Comparison of ENCODE assay signal across 14 cellular contexts in genomic region chr7:65390588-65390987, GRCh38. TPM values are rescaled to one million over a fixed set of nuclear protein-coding genes. Genes with fewer than 3 reads are reported as not detected.
DNase-seq lines count a peak whose midpoint lies in the region; ATAC-seq and TF ChIP-seq lines count a peak whose summit lies in the region.
"Had no signal": no experiment of that assay in that cellular context is flagged by ENCODE, and none has a peak within 500 bp of the region (broad histone marks: within the 10 kb centered on the region; RNA-seq: fewer than 3 reads in every experiment).

No MANE protein-coding gene starts in this region.

- intact Hi-C loops in right cardiac atrium (cut with DNase I) = no loop called here

- 82% methylated on average over 4 of the region's 4 CpGs for WGBS in right cardiac atrium

- H3K9me3 ChIP-seq in cardiac muscle cell (ENCODE audit: low read depth) = no peaks in the 10 kb centered on the region
- H3K9me3 ChIP-seq in right cardiac atrium (ENCODE audit: control insufficient read depth, low read length) = no peaks in the 10 kb centered on the region
- H3K9me3 ChIP-seq: Peyer's patch, psoas muscle had no signal

- no peaks in the 10 kb centered on the region for H3K27me3 ChIP-seq in cardiac muscle cell
- H3K27me3 ChIP-seq in right cardiac atrium (ENCODE audit: control insufficient read depth, insufficient read depth) = no peaks in the 10 kb centered on the region
- H3K27me3 ChIP-seq: Peyer's patch had no signal

- peaks cover 7% of the 10 kb centered on the region for H3K36me3 ChIP-seq in cardiac muscle cell

- DNase-seq in cardiac muscle cell (ENCODE audit: low read depth in 1 of 2, low spot score in 1 of 2) (no peak), right cardiac atrium (no peak), SW480 (ENCODE audit: low spot score) (peak; percentile 18), Ammon's horn (ENCODE audit: low spot score) (no peak), 8988T (no peak)
- DNase-seq: activated naive CD8-positive, alpha-beta T cell treated with anti-CD3 and anti-CD28 coated beads, Interleukin-2, amount 10 ng/mL, durations not matched to agents 7 days and 5 days; GF-D8; NCI-H1694 treated with DMSO at 0.1 percent for 48 hours; Peyer's patch; psoas muscle had no signal

- H3K27ac ChIP-seq in cardiac muscle cell (peak overlapping the region; percentile 39), right cardiac atrium (ENCODE audit: low read length) (no peak overlapping the region)
- H3K27ac ChIP-seq: epithelial cell of prostate, psoas muscle had no signal

- no peak for TF ChIP-seq CTCF in cardiac muscle cell (IDR thresholded peaks at IDR 0.05; ENCODE audit: low read depth, low read length)

- H3K4me3 ChIP-seq in cardiac muscle cell (no peak overlapping the region), right cardiac atrium (ENCODE audit: low read length) (no peak overlapping the region)
- H3K4me3 ChIP-seq: Peyer's patch, psoas muscle had no signal

- ATAC-seq in right cardiac atrium (no peak), HG02840 (IDR thresholded peaks at IDR 0.05; ENCODE audit: low FRiP score, unreplicated experiment) (peak; percentile 59), GM21367 (IDR thresholded peaks at IDR 0.05; ENCODE audit: unreplicated experiment) (no peak), HG03439 (IDR thresholded peaks at IDR 0.05; ENCODE audit: unreplicated experiment) (no peak)
- ATAC-seq: psoas muscle had no signal

- H3K4me1 ChIP-seq in cardiac muscle cell (ENCODE audit: low read depth) = no peaks in the 10 kb centered on the region
- H3K4me1 ChIP-seq in right cardiac atrium (ENCODE audit: control insufficient read depth, insufficient read depth, low read length) = no peaks in the 10 kb centered on the region
- H3K4me1 ChIP-seq: Peyer's patch, psoas muscle had no signal

RNA-seq across cellular contexts. Expression of gene ZNF92, which starts 16.9 kb away (rescaled TPM):
- total RNA-seq in cardiac muscle cell = 5.9 and 9.4 TPM in 2 replicates
- 8.3 and 10.2 TPM in 2 replicates for polyA plus RNA-seq in cardiac muscle cell
- total RNA-seq in right cardiac atrium = 1 to 10 TPM; 3.3 to 6.2 (median 4.5) TPM
- polyA plus RNA-seq in right cardiac atrium = 3.1 TPM
